In the genomic region with DNA sequence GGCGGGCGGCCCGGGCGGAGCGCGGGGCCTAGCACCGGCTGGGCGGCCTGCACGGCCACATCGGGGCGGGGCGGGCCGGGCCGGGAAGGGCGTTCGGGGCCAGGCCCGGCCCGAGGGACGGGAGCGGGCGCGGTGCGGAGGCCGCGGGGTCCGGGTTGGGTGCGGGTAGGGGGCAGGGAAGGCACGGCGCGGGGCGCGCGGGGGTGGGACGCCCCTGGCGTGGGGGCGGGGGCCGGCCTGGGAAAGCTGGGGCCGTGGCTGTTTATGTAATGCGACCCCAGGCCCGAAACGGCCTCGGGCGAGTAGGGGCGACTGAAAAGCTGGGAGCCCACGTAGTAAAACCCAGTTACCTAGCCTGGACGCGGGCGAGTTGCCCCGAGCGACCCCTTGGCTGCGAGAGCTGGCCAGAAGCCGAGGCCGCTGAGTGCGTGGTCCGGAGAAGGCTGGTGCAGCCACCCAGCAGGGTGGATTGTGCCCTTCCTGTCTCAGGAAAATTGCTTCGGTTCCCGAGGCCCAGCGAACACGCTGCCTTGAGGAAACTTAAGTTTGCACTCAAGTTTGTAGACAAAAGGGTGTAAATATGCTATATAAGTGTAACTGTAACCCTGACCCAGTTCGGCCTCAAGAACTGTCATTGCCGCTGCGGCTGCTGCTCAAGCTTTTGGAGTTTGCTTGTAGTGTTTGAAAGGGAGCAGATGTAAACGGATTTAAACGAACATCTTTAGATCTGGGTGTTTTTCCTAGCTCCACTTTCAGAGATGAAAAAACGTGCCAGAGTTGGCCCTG, we compare ENCODE assay signal across 8 cellular contexts. TPM values are rescaled to one million over a fixed set of nuclear protein-coding genes. Genes with fewer than 3 reads are reported as not detected.
DNase-seq lines count a peak whose midpoint lies in the region; ATAC-seq, FAIRE-seq and TF ChIP-seq lines count a peak whose summit lies in the region.

No MANE protein-coding gene starts in this region.

- H3K4me1 Mint-ChIP-seq in Calu3 (ENCODE audit: low read depth, unreplicated experiment) (no peaks in the 10 kb centered on the region), activated B cell treated with CpG ODN at 0.5 μM for 24 hours (peaks cover 54% of the 10 kb centered on the region)

- H3K4me3 Mint-ChIP-seq in Calu3 (ENCODE audit: low read depth, unreplicated experiment) (peak overlapping the region; percentile 69), activated B cell treated with CpG ODN at 0.5 μM for 24 hours (peak overlapping the region; percentile 83)

- TF ChIP-seq CTCF in Calu3 (IDR thresholded peaks at IDR 0.05; ENCODE audit: unreplicated experiment) (no peak), activated B cell treated with CpG ODN at 0.5 μM for 24 hours (IDR thresholded peaks at IDR 0.05) (no peak)

- intact Hi-C loops in Calu3 (cut with micrococcal nuclease; ENCODE audit: unreplicated experiment) (no loop called here), activated B cell treated with CpG ODN at 0.5 μM for 24 hours (cut with micrococcal nuclease) (loop anchor here (2.0 to 5.0 kb wide), 4 partner anchors 15 to 1502 kb away; a partner anchor contains a TSS)

- DNase-seq in Calu3 (no peak), activated B cell treated with CpG ODN at 0.5 μM for 24 hours (no peak), ecto neural progenitor cell (ENCODE audit: low spot score) (peak; percentile 66), lung microvascular endothelial cell (ENCODE audit: low read depth in 2 of 2) (peak; percentile 46 to 56), stromal cell of bone marrow (ENCODE audit: low read depth) (peak; percentile 4), H54 (ENCODE audit: insufficient read length, low spot score) (no peak)

- H3K27me3 Mint-ChIP-seq in Calu3 (ENCODE audit: unreplicated experiment) (no peaks in the 10 kb centered on the region), activated B cell treated with CpG ODN at 0.5 μM for 24 hours (no peaks in the 10 kb centered on the region)

- BruUV-seq in Calu3 (replicated peaks; lab: Mats Ljungman, UMichigan) = no TSS peak

- peak; percentile 14 for ATAC-seq in GM19468 (IDR thresholded peaks at IDR 0.05; ENCODE audit: extremely low read depth, unreplicated experiment)
- ATAC-seq in HG03558 (IDR thresholded peaks at IDR 0.05; ENCODE audit: extremely low read depth, unreplicated experiment) = peak; percentile 22
- ATAC-seq in activated B cell treated with CpG ODN at 0.5 μM for 24 hours (ENCODE audit: low read depth) = peak; percentile 48

- H3K36me3 Mint-ChIP-seq in Calu3 (ENCODE audit: insufficient read depth, unreplicated experiment) (peaks cover 13% of the 10 kb centered on the region), activated B cell treated with CpG ODN at 0.5 μM for 24 hours (ENCODE audit: low read depth) (peaks cover 5% of the 10 kb centered on the region)

- no peaks in the 10 kb centered on the region for H3K9me3 Mint-ChIP-seq in Calu3 (ENCODE audit: low read depth, unreplicated experiment)
- H3K9me3 Mint-ChIP-seq in activated B cell treated with CpG ODN at 0.5 μM for 24 hours = no peaks in the 10 kb centered on the region

- TF ChIP-seq POLR2A in H54 (IDR thresholded peaks at IDR 0.05; ENCODE audit: low read depth, low read length) = no peak

- no peak for FAIRE-seq in H54 (lab: Jason Lieb, UNC)

- H3K27ac Mint-ChIP-seq in Calu3 (ENCODE audit: unreplicated experiment) (no peak overlapping the region), activated B cell treated with CpG ODN at 0.5 μM for 24 hours (peak overlapping the region; percentile 61)

- CTCF ChIA-PET in Calu3 (lab: Charles Lee) (no interaction called here), activated B cell treated with CpG ODN at 0.5 μM for 24 hours (lab: Charles Lee) (interaction anchor here (0.6 to 2.0 kb wide), 17 partner anchors 8 to 546 kb away, joined by 3 to 9 read pairs (median 4); a partner anchor contains a TSS)

- POLR2A ChIA-PET in activated B cell treated with CpG ODN at 0.5 μM for 24 hours (lab: Charles Lee) = interaction anchor here (0.6 to 3.7 kb wide), 9 partner anchors 9 to 380 kb away, joined by 3 to 41 read pairs (median 7); a partner anchor contains a TSS

RNA-seq across cellular contexts. Expression of a gene that starts 0.6 kb away (rescaled TPM):
- total RNA-seq in Calu3 (2022) (20.4 and 21.5 TPM in 2 replicates), activated B cell treated with CpG ODN at 0.5 μM for 24 hours (32.0 and 36.1 TPM in 2 replicates), lung microvascular endothelial cell (9.8 and 11.9 TPM in 2 replicates)

Comparison
In these comparisons a context has a peak if more than half of its experiments do, and no peak if none do; other contexts are left out.
1. DNase-seq: peak in ecto neural progenitor cell (single experiment), lung microvascular endothelial cell (2 of 2) and stromal cell of bone marrow (single experiment); none in Calu3 (single experiment), activated B cell treated with CpG ODN at 0.5 μM for 24 hours (single experiment) and H54 (single experiment).
2. Peak in every context shown above with its lines, with median percentiles within 50 percentile points of each other: ATAC-seq.